In genomic region chr3:123735456-123735855, GRCh38 we compare ENCODE assay signal across 29 cellular contexts.
"Had no signal": no experiment of that assay in that cellular context is flagged by ENCODE, and none has a peak within 500 bp of the region (broad histone marks: within the 10 kb centered on the region; RNA-seq: fewer than 3 reads in every experiment).

No MANE protein-coding gene starts in this region.

- H3K4me1 ChIP-seq: heart left ventricle, uterus had no signal

- H3K4me3 Mint-ChIP-seq: activated CD4-positive, alpha-beta memory T cell treated with anti-CD3 and anti-CD28 coated beads for 36 hours; activated CD4-positive, alpha-beta T cell treated with anti-CD3 and anti-CD28 coated beads, Interleukin-2, amount 10 ng/mL, durations not matched to agents 24 days and 14 days; activated naive CD8-positive, alpha-beta T cell; activated T-cell treated with anti-CD3 and anti-CD28 coated beads, Interleukin-2, amount 50 U/mL, for 4 hours; immature natural killer cell; naive thymus-derived CD4-positive, alpha-beta T cell; stimulated activated effector memory CD8-positive, alpha-beta T cell treated with anti-CD3 and anti-CD28 coated beads, Interleukin-12 subunit alpha, Interleukin-12 subunit beta, amount 100 ng/mL, for 72 hours; stimulated activated naive CD8-positive, alpha-beta T cell treated with anti-CD3 and anti-CD28 coated beads, Interleukin-15, Interleukin-2, amounts not matched to agents 100 ng/mL and 50 ng/mL, for 24 hours had no signal

- H3K27me3 Mint-ChIP-seq: activated naive CD8-positive, alpha-beta T cell; stimulated activated naive CD8-positive, alpha-beta T cell treated with anti-CD3 and anti-CD28 coated beads, Interleukin-15, Interleukin-2, amounts not matched to agents 100 ng/mL and 50 ng/mL, for 24 hours had no signal

- H3K27ac ChIP-seq: coronary artery, dorsolateral prefrontal cortex, heart left ventricle, uterus had no signal

- H3K4me3 ChIP-seq: ascending aorta, coronary artery, dorsolateral prefrontal cortex, heart left ventricle, thoracic aorta, uterus had no signal

- H3K36me3 ChIP-seq: brain microvascular endothelial cell, heart left ventricle, uterus had no signal

- H3K27ac Mint-ChIP-seq: activated CD4-positive, alpha-beta memory T cell treated with anti-CD3 and anti-CD28 coated beads for 36 hours; activated CD4-positive, alpha-beta T cell treated with anti-CD3 and anti-CD28 coated beads, Interleukin-2, amount 10 ng/mL, durations not matched to agents 24 days and 14 days; activated naive CD8-positive, alpha-beta T cell; activated T-helper 2 cell treated with anti-CD3 and anti-CD28 coated beads, Interferon-gamma antibody, Interleukin-2, Interleukin-4, amounts not matched to agents 10 μg/mL and 5 μg/mL and 100 μg/mL, durations not matched to agents 14 hours and 24 hours and 36 hours; immature natural killer cell; naive thymus-derived CD4-positive, alpha-beta T cell; stimulated activated effector memory CD8-positive, alpha-beta T cell treated with anti-CD3 and anti-CD28 coated beads, Interleukin-12 subunit alpha, Interleukin-12 subunit beta, amount 100 ng/mL, for 72 hours; stimulated activated naive CD8-positive, alpha-beta T cell treated with anti-CD3 and anti-CD28 coated beads, Interleukin-15, Interleukin-2, amounts not matched to agents 100 ng/mL and 50 ng/mL, for 24 hours had no signal

- ATAC-seq: activated T-cell treated with anti-CD3 and anti-CD28 coated beads, Interleukin-2, amount 50 U/mL, for 4 hours; heart left ventricle; naive thymus-derived CD4-positive, alpha-beta T cell; sciatic nerve; stimulated activated effector memory CD8-positive, alpha-beta T cell treated with anti-CD3 and anti-CD28 coated beads, Interleukin-12 subunit alpha, Interleukin-12 subunit beta, amount 100 ng/mL, for 72 hours had no signal

- H3K36me3 Mint-ChIP-seq: activated CD4-positive, alpha-beta memory T cell treated with anti-CD3 and anti-CD28 coated beads for 36 hours; activated naive CD8-positive, alpha-beta T cell; immature natural killer cell; naive thymus-derived CD4-positive, alpha-beta T cell; stimulated activated effector memory CD8-positive, alpha-beta T cell treated with anti-CD3 and anti-CD28 coated beads, Interleukin-12 subunit alpha, Interleukin-12 subunit beta, amount 100 ng/mL, for 72 hours had no signal

- H3K27me3 ChIP-seq: ascending aorta, brain microvascular endothelial cell, dorsolateral prefrontal cortex, heart left ventricle, uterus had no signal

- H3K9me3 ChIP-seq: ascending aorta, heart left ventricle, thoracic aorta, uterus had no signal

- DNase-seq: activated CD4-positive, alpha-beta memory T cell treated with anti-CD3 and anti-CD28 coated beads for 36 hours; activated CD4-positive, alpha-beta T cell treated with anti-CD3 and anti-CD28 coated beads, Interleukin-2, amount 10 ng/mL, durations not matched to agents 24 days and 14 days; activated CD4-positive, CD25-positive, alpha-beta regulatory T cell treated with anti-CD3 and anti-CD28 coated beads, Interleukin-2, amount 50 U/mL, for 72 hours; activated CD8-positive, alpha-beta memory T cell treated with anti-CD3 and anti-CD28 coated beads, Interleukin-2, amount 50 U/mL, for 48 hours; activated naive CD4-positive, alpha-beta T cell treated with Interleukin-2 at 50 U/mL for 16 hours; activated T-cell treated with anti-CD3 and anti-CD28 coated beads, Interleukin-2, amount 50 U/mL, for 4 hours; brain microvascular endothelial cell; dorsolateral prefrontal cortex; effector memory CD4-positive, alpha-beta T cell; erythroblast; heart left ventricle; hypothalamus; immature natural killer cell; midbrain; naive thymus-derived CD4-positive, alpha-beta T cell; retina; small intestine; stimulated activated CD4-positive, alpha-beta T cell treated with anti-CD3 and anti-CD28 coated beads, Interleukin-4, amount 100 ng/mL, for 24 hours; T-helper 2 cell; trophoblast cell; uterus had no signal

- H3K4me1 Mint-ChIP-seq: activated CD4-positive, alpha-beta T cell treated with anti-CD3 and anti-CD28 coated beads, Interleukin-2, amount 10 ng/mL, durations not matched to agents 24 days and 14 days; immature natural killer cell; naive thymus-derived CD4-positive, alpha-beta T cell; stimulated activated effector memory CD8-positive, alpha-beta T cell treated with anti-CD3 and anti-CD28 coated beads, Interleukin-12 subunit alpha, Interleukin-12 subunit beta, amount 100 ng/mL, for 72 hours had no signal

- H3K9me3 Mint-ChIP-seq: activated CD4-positive, alpha-beta memory T cell treated with anti-CD3 and anti-CD28 coated beads for 36 hours; activated CD4-positive, alpha-beta T cell treated with anti-CD3 and anti-CD28 coated beads, Interleukin-2, amount 10 ng/mL, durations not matched to agents 24 days and 14 days; activated T-cell treated with anti-CD3 and anti-CD28 coated beads, Interleukin-2, amount 50 U/mL, for 4 hours; activated T-helper 2 cell treated with anti-CD3 and anti-CD28 coated beads, Interferon-gamma antibody, Interleukin-2, Interleukin-4, amounts not matched to agents 10 μg/mL and 5 μg/mL and 100 μg/mL, durations not matched to agents 14 hours and 24 hours and 36 hours; immature natural killer cell; stimulated activated effector memory CD8-positive, alpha-beta T cell treated with anti-CD3 and anti-CD28 coated beads, Interleukin-12 subunit alpha, Interleukin-12 subunit beta, amount 100 ng/mL, for 72 hours; stimulated activated naive CD8-positive, alpha-beta T cell treated with anti-CD3 and anti-CD28 coated beads, Interleukin-15, Interleukin-2, amounts not matched to agents 100 ng/mL and 50 ng/mL, for 24 hours had no signal

- FAIRE-seq: small intestine had no signal
